In the genomic region with DNA sequence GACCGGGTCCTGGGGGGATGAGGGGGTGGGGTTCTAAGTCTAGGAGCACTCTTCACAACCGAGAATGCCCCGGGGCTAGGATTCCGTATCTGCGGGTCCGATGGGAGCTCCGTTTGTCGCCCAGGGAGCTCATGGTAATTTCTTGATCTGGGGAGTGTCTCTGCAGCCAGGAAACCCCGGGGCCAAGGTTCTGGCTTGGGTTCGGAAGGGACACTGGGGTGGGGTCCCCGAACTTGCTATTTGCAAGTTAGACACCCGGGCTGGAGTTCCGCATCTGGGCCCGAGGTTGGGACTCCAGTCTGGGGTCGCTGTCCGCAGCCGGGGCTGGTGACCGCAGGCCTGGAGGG, we compare ENCODE assay signal across 2 cellular contexts.
TF ChIP-seq lines count a peak whose summit lies in the region.

No MANE protein-coding gene starts in this region.

TF ChIP-seq in SK-N-SH, 30 proteins besides CTCF, POLR2A, EP300 and RAD21 (continued from another document):
- TF ChIP-seq, protein P1, sequence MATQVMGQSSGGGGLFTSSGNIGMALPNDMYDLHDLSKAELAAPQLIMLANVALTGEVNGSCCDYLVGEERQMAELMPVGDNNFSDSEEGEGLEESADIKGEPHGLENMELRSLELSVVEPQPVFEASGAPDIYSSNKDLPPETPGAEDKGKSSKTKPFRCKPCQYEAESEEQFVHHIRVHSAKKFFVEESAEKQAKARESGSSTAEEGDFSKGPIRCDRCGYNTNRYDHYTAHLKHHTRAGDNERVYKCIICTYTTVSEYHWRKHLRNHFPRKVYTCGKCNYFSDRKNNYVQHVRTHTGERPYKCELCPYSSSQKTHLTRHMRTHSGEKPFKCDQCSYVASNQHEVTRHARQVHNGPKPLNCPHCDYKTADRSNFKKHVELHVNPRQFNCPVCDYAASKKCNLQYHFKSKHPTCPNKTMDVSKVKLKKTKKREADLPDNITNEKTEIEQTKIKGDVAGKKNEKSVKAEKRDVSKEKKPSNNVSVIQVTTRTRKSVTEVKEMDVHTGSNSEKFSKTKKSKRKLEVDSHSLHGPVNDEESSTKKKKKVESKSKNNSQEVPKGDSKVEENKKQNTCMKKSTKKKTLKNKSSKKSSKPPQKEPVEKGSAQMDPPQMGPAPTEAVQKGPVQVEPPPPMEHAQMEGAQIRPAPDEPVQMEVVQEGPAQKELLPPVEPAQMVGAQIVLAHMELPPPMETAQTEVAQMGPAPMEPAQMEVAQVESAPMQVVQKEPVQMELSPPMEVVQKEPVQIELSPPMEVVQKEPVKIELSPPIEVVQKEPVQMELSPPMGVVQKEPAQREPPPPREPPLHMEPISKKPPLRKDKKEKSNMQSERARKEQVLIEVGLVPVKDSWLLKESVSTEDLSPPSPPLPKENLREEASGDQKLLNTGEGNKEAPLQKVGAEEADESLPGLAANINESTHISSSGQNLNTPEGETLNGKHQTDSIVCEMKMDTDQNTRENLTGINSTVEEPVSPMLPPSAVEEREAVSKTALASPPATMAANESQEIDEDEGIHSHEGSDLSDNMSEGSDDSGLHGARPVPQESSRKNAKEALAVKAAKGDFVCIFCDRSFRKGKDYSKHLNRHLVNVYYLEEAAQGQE (IDR thresholded peaks at IDR 0.05; ENCODE audit: low read depth, low read length) = no peak
- TF ChIP-seq GABPA (IDR thresholded peaks at IDR 0.05; ENCODE audit: low read depth) (no peak), JUND (IDR thresholded peaks at IDR 0.05) (no peak)

TF ChIP-seq in SK-N-SH treated with all-trans-retinoic acid at 6 μM for 48 hours, 23 proteins besides CTCF, POLR2A, EP300 and RAD21 (continued from another document):
- TF ChIP-seq POU6F1 (CRISPR knock-in tag; IDR thresholded peaks at IDR 0.05; ENCODE audit: borderline replicate concordance, low read depth) = no peak
- no peak for TF ChIP-seq ZFP30 (CRISPR knock-in tag; IDR thresholded peaks at IDR 0.05)
- no peak for TF ChIP-seq ARNTL (CRISPR knock-in tag; IDR thresholded peaks at IDR 0.05; ENCODE audit: borderline replicate concordance, low read depth)
- TF ChIP-seq GLIS3 (CRISPR knock-in tag; IDR thresholded peaks at IDR 0.05) = no peak
- TF ChIP-seq ZNF8 (CRISPR knock-in tag; IDR thresholded peaks at IDR 0.05) = no peak
TF ChIP-seq in SK-N-SH treated with all-trans-retinoic acid at 6 μM for 48 hours: peak in this region for 0.
